ENCODE assay signal across 1 cellular context in the genomic region with DNA sequence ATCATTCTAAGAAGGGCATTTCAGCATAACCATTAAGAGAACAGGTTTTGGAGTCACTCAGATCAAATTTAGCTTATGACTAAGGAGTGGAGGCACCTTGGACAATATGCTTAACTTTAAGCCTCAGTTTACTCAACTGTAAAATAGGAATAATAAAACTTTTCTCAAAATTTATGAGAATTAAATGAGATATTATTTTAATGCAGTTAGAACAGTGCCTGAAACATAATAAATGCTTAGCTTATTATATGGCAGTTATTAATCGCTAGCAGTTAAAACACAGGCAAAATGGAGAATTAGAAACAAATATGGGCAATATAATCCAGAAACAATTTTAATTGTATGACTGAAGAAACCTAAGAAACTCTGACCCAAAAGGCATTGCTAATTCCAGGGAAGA.
TF ChIP-seq lines count a peak whose summit lies in the region.

No MANE protein-coding gene starts in this region.

TF ChIP-seq in K562, 482 proteins besides CTCF, POLR2A, EP300 and RAD21:
- TF ChIP-seq BDP1 (IDR thresholded peaks at IDR 0.05; ENCODE audit: insufficient read depth, insufficient read length) (no peak), RBM25 (IDR thresholded peaks at IDR 0.05; ENCODE audit: low read depth, low read length, severe bottlenecking) (peak; percentile 14)
